ENCODE assay signal across 9 cellular contexts in the genomic region with DNA sequence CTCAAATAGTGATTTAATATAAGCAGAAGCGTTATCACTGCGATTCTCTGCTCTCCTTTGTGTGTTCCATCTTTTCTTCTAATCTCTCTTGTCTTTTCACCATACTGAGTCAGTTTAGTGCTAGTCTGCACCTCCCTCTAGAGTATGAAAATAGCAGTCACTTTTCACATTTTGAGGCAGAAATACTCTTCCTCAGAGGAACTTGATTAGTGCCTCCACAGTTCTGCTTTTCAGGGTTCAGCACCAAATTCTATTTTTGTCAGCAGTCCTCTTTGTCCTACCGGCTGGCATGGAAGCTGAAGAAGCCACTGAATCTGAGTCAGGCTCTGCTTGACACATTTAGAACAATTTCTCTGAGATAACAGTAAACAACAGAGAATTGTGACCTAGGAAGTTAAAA. TPM values are rescaled to one million over a fixed set of nuclear protein-coding genes. Genes with fewer than 3 reads are reported as not detected.
A peak's percentile ranks its signal among the peaks of the same experiment; 100 is the strongest.
DNase-seq lines count a peak whose midpoint lies in the region; ATAC-seq, FAIRE-seq and TF ChIP-seq lines count a peak whose summit lies in the region.
"Had no signal": no experiment of that assay in that cellular context is flagged by ENCODE, and none has a peak within 500 bp of the region (broad histone marks: within the 10 kb centered on the region; RNA-seq: fewer than 3 reads in every experiment).

No MANE protein-coding gene starts in this region.

- no peaks in the 10 kb centered on the region for H3K9me3 Mint-ChIP-seq in endodermal cell
- H3K9me3 Mint-ChIP-seq: activated B cell treated with CpG ODN at 0.5 μM for 24 hours had no signal

- FAIRE-seq in A549 (lab: Jason Lieb, UNC): no peak

- 40% methylated on average over 3 of the region's 3 CpGs for WGBS in A549 (ENCODE audit: missing lambda C conversion rate)
- WGBS in endodermal cell (ENCODE audit: insufficient coverage in 1 of 2, insufficient read length in 1 of 2), 2 experiments: 86 to 100% methylated on average over 1 to 3 of the region's 3 CpGs

- TF ChIP-seq RAD21 in A549 (conservative IDR thresholded peaks at IDR 0.05 in 1 of 2, IDR thresholded peaks at IDR 0.05 in 1 of 2): peak; percentile 53 to 60; a peak in 4 of 5 replicates

- TF ChIP-seq POLR2A in A549 (IDR thresholded peaks at IDR 0.05; ENCODE audit: low read length): no peak

- H3K4me1 Mint-ChIP-seq in endodermal cell: peaks cover 3% of the 10 kb centered on the region
- H3K4me1 Mint-ChIP-seq: activated B cell treated with CpG ODN at 0.5 μM for 24 hours had no signal

- TF ChIP-seq EP300 in A549 (IDR thresholded peaks at IDR 0.05): no peak

- CTCF ChIA-PET in A549 (lab: Yijun Ruan, JAX): interaction anchor here (0.7 to 1.7 kb wide), 6 partner anchors 9 to 292 kb away, joined by 3 to 6 read pairs (median 4); a partner anchor contains a TSS

- POLR2A ChIA-PET in A549 (lab: Yijun Ruan, JAX): interaction anchor here (0.9 kb wide), 1 partner anchor 49 kb away, joined by 4 read pairs; no protein-coding TSS in a partner anchor

- 0 out of 3 replicates have a peak overlapping the region, but pooled peaks have one; percentile 4 for H3K4me2 ChIP-seq in A549

- H3K9ac ChIP-seq in endodermal cell (ENCODE audit: extremely low read depth, low read length, poor library complexity, severe bottlenecking): no peak overlapping the region

- H3K36me3 Mint-ChIP-seq in endodermal cell (ENCODE audit: low read depth): no peaks in the 10 kb centered on the region

- no peak overlapping the region for H3K4me3 Mint-ChIP-seq in endodermal cell
- H3K4me3 Mint-ChIP-seq: activated B cell treated with CpG ODN at 0.5 μM for 24 hours had no signal

- peak; percentile 72 to 76; a peak in 5 of 6 replicates for ATAC-seq in A549
- ATAC-seq in GM19351 (IDR thresholded peaks at IDR 0.05; ENCODE audit: unreplicated experiment): peak; percentile 66
- no peak for ATAC-seq in GM18517 (IDR thresholded peaks at IDR 0.05; ENCODE audit: unreplicated experiment)
- ATAC-seq in GM18867 (IDR thresholded peaks at IDR 0.05; ENCODE audit: unreplicated experiment): no peak
- no peak for ATAC-seq in HG03280 (IDR thresholded peaks at IDR 0.05; ENCODE audit: unreplicated experiment)

- DNase-seq in A549 (ENCODE audit: low read depth in 1 of 2, low spot score in 1 of 2) (peak in 1 of 2 experiments; percentile 20), NCI-H460 (ENCODE audit: extremely low read depth, low read depth) (peak; percentile 8), endodermal cell (no peak)
- no peak for DNase-seq in activated naive CD4-positive, alpha-beta T cell (lab: John Stamatoyannopoulos, UW)
- DNase-seq: activated B cell treated with CpG ODN at 0.5 μM for 24 hours had no signal

- peak; percentile 29; the same call in 2 of the 3 replicates for TF ChIP-seq CTCF in A549 (IDR thresholded peaks at IDR 0.05)
- TF ChIP-seq CTCF in endodermal cell (conservative IDR thresholded peaks at IDR 0.05): peak; percentile 55

- peak overlapping the region in 1 of 2 experiments; percentile 44; a peak in 1 of 6 replicates for H3K27ac ChIP-seq in A549
- no peak overlapping the region for H3K27ac ChIP-seq in endodermal cell (ENCODE audit: low read depth, low read length)

- no peaks in the 10 kb centered on the region for H3K36me3 ChIP-seq in endodermal cell (ENCODE audit: control insufficient read depth, insufficient read depth, low read length)

- H3K4me3 ChIP-seq in A549 (no peak overlapping the region), endodermal cell (ENCODE audit: low read length) (no peak overlapping the region)

- no peaks in the 10 kb centered on the region for H3K27me3 ChIP-seq in endodermal cell (ENCODE audit: control insufficient read depth, insufficient read depth, low read length, poor library complexity, severe bottlenecking)

- H3K9me3 ChIP-seq in A549 (no peaks in the 10 kb centered on the region), endodermal cell (ENCODE audit: control insufficient read depth, low read length) (no peaks in the 10 kb centered on the region)

- H3K27me3 Mint-ChIP-seq in endodermal cell (ENCODE audit: insufficient read depth): no peaks in the 10 kb centered on the region
- H3K27me3 Mint-ChIP-seq: activated B cell treated with CpG ODN at 0.5 μM for 24 hours had no signal

- H3K4me1 ChIP-seq in A549: peaks cover 5% of the 10 kb centered on the region; the same call in 2 of the 3 replicates
- peaks cover 6% of the 10 kb centered on the region for H3K4me1 ChIP-seq in endodermal cell (ENCODE audit: control insufficient read depth, insufficient read depth, low read length)

- no peak overlapping the region for H3K27ac Mint-ChIP-seq in endodermal cell
- H3K27ac Mint-ChIP-seq: activated B cell treated with CpG ODN at 0.5 μM for 24 hours had no signal

TF ChIP-seq in A549, 52 proteins besides CTCF, POLR2A, EP300 and RAD21:
- TF ChIP-seq RFX5 (IDR thresholded peaks at IDR 0.05) (no peak), HDAC2 (IDR thresholded peaks at IDR 0.05) (no peak)
- TF ChIP-seq, protein P1, sequence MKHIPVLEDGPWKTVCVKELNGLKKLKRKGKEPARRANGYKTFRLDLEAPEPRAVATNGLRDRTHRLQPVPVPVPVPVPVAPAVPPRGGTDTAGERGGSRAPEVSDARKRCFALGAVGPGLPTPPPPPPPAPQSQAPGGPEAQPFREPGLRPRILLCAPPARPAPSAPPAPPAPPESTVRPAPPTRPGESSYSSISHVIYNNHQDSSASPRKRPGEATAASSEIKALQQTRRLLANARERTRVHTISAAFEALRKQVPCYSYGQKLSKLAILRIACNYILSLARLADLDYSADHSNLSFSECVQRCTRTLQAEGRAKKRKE (CRISPR knock-in tag; IDR thresholded peaks at IDR 0.05; ENCODE audit: low read depth): no peak
TF ChIP-seq in A549: peak in this region for 0.

RNA-seq across cellular contexts. Expression of a gene that starts 49.7 kb away (rescaled TPM):
- polyA plus RNA-seq in A549 (2011; rRNA removed) (43.5 and 46.3 TPM in 2 replicates), A549 (2017; fragmentation: RNase III; extraction: RNeasy Plus Mini Kit Qiagen cat#74134 plus additional on column Dnase treatment) (17.5 to 19.0 TPM (median 18.1 TPM) in 3 replicates)
- polyA plus RNA-seq in A549 (2012; cell fraction: cytosol; rRNA removed): 11.1 and 14.3 TPM in 2 replicates
- 13.6 and 16.5 TPM in 2 replicates for polyA plus RNA-seq in A549 (2012; cell fraction: nucleus; rRNA removed)
- 79.5 and 82.3 TPM in 2 replicates for polyA minus RNA-seq in A549 (2011; rRNA and poly(A)+ RNA removed)
- 33.7 and 36.1 TPM in 2 replicates for total RNA-seq in NCI-H460 (2014; rRNA removed; shearing (Covaris generic))
- 15.4 and 22.4 TPM in 2 replicates for polyA plus RNA-seq in NCI-H460 (2014; cell fraction: nucleus; rRNA removed)
- 10 to 100 TPM; 83.6 to 84.3 TPM for total RNA-seq in endodermal cell
- polyA plus RNA-seq in endodermal cell (2013, experiment 1 of 2): 44.5 TPM
- polyA plus RNA-seq in endodermal cell (2013, experiment 2 of 2): 44.4 TPM

Comparison
In these comparisons a context has a peak if more than half of its experiments do, and no peak if none do; other contexts are left out.
1. ATAC-seq: peak in A549 (2 of 2) and GM19351 (single experiment); none in GM18517 (single experiment), GM18867 (single experiment) and HG03280 (single experiment).